Comparison of ENCODE assay signal across 9 cellular contexts in the genomic region with DNA sequence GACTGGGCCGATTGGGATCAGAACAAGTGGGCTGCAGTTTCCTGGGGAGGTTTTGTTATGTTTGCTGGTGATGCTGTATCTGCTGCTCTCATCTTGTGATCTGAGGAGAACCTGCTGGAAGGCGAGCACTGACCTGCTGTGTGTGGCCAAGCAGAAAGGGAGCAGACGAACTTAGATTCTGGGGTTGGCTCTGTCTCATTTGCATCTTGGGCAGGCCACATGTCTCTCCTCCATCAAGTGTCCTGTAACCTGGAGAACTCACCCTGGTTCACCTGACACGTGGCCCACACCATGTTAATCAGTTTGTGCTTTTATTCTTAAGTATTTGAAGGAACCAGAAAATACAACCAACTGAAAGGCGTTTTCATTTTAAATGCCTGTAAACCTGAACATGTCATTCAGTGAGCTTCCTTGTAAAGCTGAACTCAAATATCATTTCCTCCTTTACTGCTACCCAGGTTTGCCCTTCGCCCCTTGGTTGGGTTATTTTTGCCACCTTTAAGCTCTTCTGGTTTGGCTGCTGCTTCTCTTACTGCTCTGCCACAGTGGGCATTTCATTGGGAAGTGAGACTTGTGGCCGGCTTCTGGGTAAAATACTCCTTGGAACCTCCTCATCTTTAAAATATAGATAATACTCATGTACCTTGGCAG. TPM values are rescaled to one million over a fixed set of nuclear protein-coding genes. Genes with fewer than 3 reads are reported as not detected.
DNase-seq lines count a peak whose midpoint lies in the region; ATAC-seq, FAIRE-seq and TF ChIP-seq lines count a peak whose summit lies in the region.
"Had no signal": no experiment of that assay in that cellular context is flagged by ENCODE, and none has a peak within 500 bp of the region (broad histone marks: within the 10 kb centered on the region; RNA-seq: fewer than 3 reads in every experiment).

No MANE protein-coding gene starts in this region.

- H3K9ac ChIP-seq in mucosa of rectum (ENCODE audit: low read depth in 1 of 2, low read length in 2 of 2) (peak overlapping the region in 1 of 2 donors; percentile 9), HepG2 (ENCODE audit: insufficient read depth, low read depth, low read length) (no peak overlapping the region)

- no peak for DNase-seq in HepG2 (ENCODE audit: low spot score)
- DNase-seq in activated CD4-positive, alpha-beta T cell treated with anti-CD3 and anti-CD28 coated beads for 1 hour = no peak
- DNase-seq in effector CD4-positive, alpha-beta T cell = no peak
- DNase-seq: activated gamma-delta T cell treated with Interleukin-2 at 50 U/mL for 16 hours had no signal

- H3K4me3 ChIP-seq in mucosa of rectum (ENCODE audit: low read length in 2 of 2) (peak overlapping the region in 1 of 2 donors; percentile 49), HepG2 (replicated peaks in 1 of 3; ENCODE audit: insufficient read depth in 1 of 3, low read depth in 2 of 3, low read length in 3 of 3) (no peak overlapping the region)

- H3K27me3 ChIP-seq in mucosa of rectum (ENCODE audit: control insufficient read depth in 2 of 2, insufficient read depth in 2 of 2, low read length in 2 of 2) (no peaks in the 10 kb centered on the region), HepG2 (ENCODE audit: control insufficient read depth in 1 of 2, insufficient read depth in 2 of 2, low read length in 2 of 2) (no peaks in the 10 kb centered on the region; a peak in 1 of 5 replicates)

- no peaks in the 10 kb centered on the region for H4K20me1 ChIP-seq in HepG2 (ENCODE audit: insufficient read depth, low read length)

- no TSS peak for BruUV-seq in HepG2 (replicated peaks; lab: Mats Ljungman, UMichigan)

- H3K79me2 ChIP-seq in HepG2 (ENCODE audit: insufficient read depth, low read length) = peaks cover 55% of the 10 kb centered on the region

- ATAC-seq in GM18517 (IDR thresholded peaks at IDR 0.05; ENCODE audit: unreplicated experiment) (peak; percentile 72), GM21723 (IDR thresholded peaks at IDR 0.05; ENCODE audit: unreplicated experiment) (peak; percentile 82), HG03571 (IDR thresholded peaks at IDR 0.05; ENCODE audit: unreplicated experiment) (peak; percentile 56), HepG2 (no peak), HG03469 (IDR thresholded peaks at IDR 0.05; ENCODE audit: unreplicated experiment) (no peak)

- H3K4me1 ChIP-seq in mucosa of rectum (ENCODE audit: control insufficient read depth in 2 of 2, insufficient read depth in 2 of 2, low read length in 2 of 2) (peaks cover 22 to 45% of the 10 kb centered on the region in 2 donors), HepG2 (ENCODE audit: insufficient read depth, low read length) (peaks cover 72% of the 10 kb centered on the region)

- no peak for TF ChIP-seq EP300 in HepG2 (IDR thresholded peaks at IDR 0.05; ENCODE audit: low read depth in 2 of 2, low read length in 2 of 2)
- no peak for TF ChIP-seq EP300 in HepG2 (CRISPR knock-in tag; IDR thresholded peaks at IDR 0.05; ENCODE audit: borderline replicate concordance)

- H3K9me3 ChIP-seq in mucosa of rectum (ENCODE audit: control insufficient read depth in 2 of 2, low read length in 2 of 2) = no peaks in the 10 kb centered on the region
- no peaks in the 10 kb centered on the region for H3K9me3 ChIP-seq in HepG2 (ENCODE audit: low read length)

- H2AFZ ChIP-seq in HepG2 (ENCODE audit: low read length) = no peak overlapping the region

- peak overlapping the region; percentile 53 to 78 for H3K27ac ChIP-seq in mucosa of rectum (ENCODE audit: low read depth in 2 of 2, low read length in 2 of 2)
- H3K27ac ChIP-seq in HepG2 (ENCODE audit: extremely low read length, insufficient read depth, low read length) = no peak overlapping the region

- no peak for TF ChIP-seq CTCF in HepG2 (CRISPR knock-in tag; IDR thresholded peaks at IDR 0.05)

- WGBS in HepG2 (ENCODE audit: low lambda C conversion rate) = 87% methylated on average over 7 of the region's 7 CpGs

- in situ Hi-C loops in HepG2 (cut with HindIII; ENCODE audit: extremely low pct_ligation_motif_present, low pct_unique_long_range_greater_than_20kb) = no loop called here

- POLR2A ChIA-PET in HepG2 (lab: Yijun Ruan, JAX) = no interaction called here

- TF ChIP-seq POLR2A in HepG2 (IDR thresholded peaks at IDR 0.05; ENCODE audit: insufficient read depth in 1 of 2, low read depth in 2 of 2, low read length in 2 of 2) = no peak

- H3K4me2 ChIP-seq in HepG2 (ENCODE audit: low read depth, low read length) = no peak overlapping the region

- no peak for TF ChIP-seq RAD21 in HepG2 (CRISPR knock-in tag; IDR thresholded peaks at IDR 0.05)

- intact Hi-C loops in HepG2 (cut with micrococcal nuclease; ENCODE audit: unreplicated experiment) = no loop called here

- no peak for FAIRE-seq in HepG2 (lab: Jason Lieb, UNC)

- CTCF ChIA-PET in HepG2 (lab: Yijun Ruan, JAX; ENCODE audit: low intra/inter-chr PET ratio, low total read pairs) = no interaction called here

- H3K36me3 ChIP-seq in mucosa of rectum (ENCODE audit: control insufficient read depth in 2 of 2, insufficient read depth in 2 of 2, low read length in 2 of 2) (no peaks in the 10 kb centered on the region), HepG2 (replicated peaks in 1 of 2; ENCODE audit: control insufficient read depth in 1 of 2, insufficient read depth in 2 of 2, low read length in 2 of 2) (no peaks in the 10 kb centered on the region; a peak in 1 of 5 replicates)

TF ChIP-seq in HepG2, 621 proteins besides CTCF, POLR2A, EP300 and RAD21:
- TF ChIP-seq, protein P1, sequence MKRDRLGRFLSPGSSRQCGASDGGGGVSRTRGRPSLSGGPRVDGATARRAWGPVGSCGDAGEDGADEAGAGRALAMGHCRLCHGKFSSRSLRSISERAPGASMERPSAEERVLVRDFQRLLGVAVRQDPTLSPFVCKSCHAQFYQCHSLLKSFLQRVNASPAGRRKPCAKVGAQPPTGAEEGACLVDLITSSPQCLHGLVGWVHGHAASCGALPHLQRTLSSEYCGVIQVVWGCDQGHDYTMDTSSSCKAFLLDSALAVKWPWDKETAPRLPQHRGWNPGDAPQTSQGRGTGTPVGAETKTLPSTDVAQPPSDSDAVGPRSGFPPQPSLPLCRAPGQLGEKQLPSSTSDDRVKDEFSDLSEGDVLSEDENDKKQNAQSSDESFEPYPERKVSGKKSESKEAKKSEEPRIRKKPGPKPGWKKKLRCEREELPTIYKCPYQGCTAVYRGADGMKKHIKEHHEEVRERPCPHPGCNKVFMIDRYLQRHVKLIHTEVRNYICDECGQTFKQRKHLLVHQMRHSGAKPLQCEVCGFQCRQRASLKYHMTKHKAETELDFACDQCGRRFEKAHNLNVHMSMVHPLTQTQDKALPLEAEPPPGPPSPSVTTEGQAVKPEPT (CRISPR knock-in tag; IDR thresholded peaks at IDR 0.05; ENCODE audit: low read depth) = no peak
- TF ChIP-seq ZNF143 (CRISPR knock-in tag; IDR thresholded peaks at IDR 0.05) (no peak), ZNF670 (CRISPR knock-in tag; IDR thresholded peaks at IDR 0.05; ENCODE audit: borderline replicate concordance) (no peak), ZNF674 (CRISPR knock-in tag; IDR thresholded peaks at IDR 0.05; ENCODE audit: low read depth) (no peak)

RNA-seq across cellular contexts. Expression of a gene that starts 33.5 kb away (rescaled TPM):
- total RNA-seq in HepG2 (2016; rRNA removed; fragmentation: Illumina TruSeq; extraction: Trizol) = 20.5 and 22.8 TPM in 2 replicates
- 7.0 and 7.4 TPM in 2 replicates for total RNA-seq in HepG2 (2016; cell fraction: cytosol; rRNA removed; fragmentation: Illumina TruSeq; extraction: Trizol; ENCODE audit: low read depth)
- 18.0 and 21.4 TPM in 2 replicates for total RNA-seq in HepG2 (2016; cell fraction: insoluble cytoplasmic fraction; rRNA removed; fragmentation: Illumina TruSeq; extraction: Trizol)
- total RNA-seq in HepG2 (2016; cell fraction: membrane; rRNA removed; fragmentation: Illumina TruSeq; extraction: Trizol) = 20.7 and 21.5 TPM in 2 replicates
- total RNA-seq in HepG2 (2016; cell fraction: nucleus; rRNA removed; fragmentation: Illumina TruSeq; extraction: Trizol) = 26.3 and 30.0 TPM in 2 replicates
- 40.8 and 46.6 TPM in 2 replicates for polyA plus RNA-seq in HepG2 (2011; rRNA removed)
- polyA plus RNA-seq in HepG2 (2011; cell fraction: cytosol; rRNA removed) = 29.8 and 35.8 TPM in 2 replicates
- 63.9 and 75.8 TPM in 2 replicates for polyA plus RNA-seq in HepG2 (2011; cell fraction: nucleus; rRNA removed)
- polyA plus RNA-seq in HepG2 (2012) = 21.6 and 24.2 TPM in 2 replicates
- 3.6 and 5.4 TPM in 2 replicates for polyA plus RNA-seq in HepG2 (2016; cell fraction: cytosol; fragmentation: Illumina TruSeq; extraction: Trizol; ENCODE audit: low read depth)
- polyA plus RNA-seq in HepG2 (2016; cell fraction: insoluble cytoplasmic fraction; fragmentation: Illumina TruSeq; extraction: Trizol; ENCODE audit: low read depth) = 16.6 and 20.2 TPM in 2 replicates
- 11.6 and 12.7 TPM in 2 replicates for polyA plus RNA-seq in HepG2 (2016; cell fraction: membrane; fragmentation: Illumina TruSeq; extraction: Trizol; ENCODE audit: low read depth)
- polyA plus RNA-seq in HepG2 (2016; cell fraction: nucleus; fragmentation: Illumina TruSeq; extraction: Trizol; ENCODE audit: insufficient read depth, low read depth) = 39.7 and 45.7 TPM in 2 replicates
- polyA minus RNA-seq in HepG2 (2011; rRNA and poly(A)+ RNA removed; ENCODE audit: low replicate concordance) = 22.1 and 65.6 TPM in 2 replicates
- polyA minus RNA-seq in HepG2 (2011; cell fraction: cytosol; rRNA and poly(A)+ RNA removed) = 39.4 and 40.2 TPM in 2 replicates
- 71.6 and 79.1 TPM in 2 replicates for polyA minus RNA-seq in HepG2 (2011; cell fraction: nucleus; rRNA and poly(A)+ RNA removed)

Comparison
In these comparisons a context has a peak if more than half of its experiments do, and no peak if none do; other contexts are left out.
1. ATAC-seq: peak in GM18517 (single experiment), GM21723 (single experiment) and HG03571 (single experiment); none in HepG2 (single experiment) and HG03469 (single experiment).